ENCODE assay signal across 11 cellular contexts in genomic region chr11:117989351-117990102, GRCh38. TPM values are rescaled to one million over a fixed set of nuclear protein-coding genes. Genes with fewer than 3 reads are reported as not detected.
DNase-seq lines count a peak whose midpoint lies in the region; ATAC-seq and TF ChIP-seq lines count a peak whose summit lies in the region.
"Had no signal": no experiment of that assay in that cellular context is flagged by ENCODE, and none has a peak within 500 bp of the region (broad histone marks: within the 10 kb centered on the region; RNA-seq: fewer than 3 reads in every experiment).

No MANE protein-coding gene starts in this region.

- BruUV-seq in PC-9 (replicated peaks; lab: Mats Ljungman, UMichigan), result no TSS peak

- no peaks in the 10 kb centered on the region for H3K79me2 ChIP-seq in PC-9 (ENCODE audit: low read depth)

- CTCF ChIA-PET in activated naive CD4-positive, alpha-beta T cell treated with anti-CD3 and anti-CD28 coated beads, Interleukin-2, amount 10 ng/mL, durations not matched to agents 7 days and 5 days (lab: Charles Lee), result interaction anchor here (0.7 to 4.3 kb wide), 5 partner anchors 7 to 43 kb away, joined by 3 to 29 read pairs (median 4); no protein-coding TSS in a partner anchor
- CTCF ChIA-PET in PC-9 (lab: Charles Lee), result no interaction called here

- no peak overlapping the region for H3K4me2 ChIP-seq in PC-9

- H3K4me3 Mint-ChIP-seq in activated naive CD4-positive, alpha-beta T cell treated with anti-CD3 and anti-CD28 coated beads, Interleukin-2, amount 10 ng/mL, durations not matched to agents 7 days and 5 days, result peak overlapping the region; percentile 82
- peak overlapping the region; percentile 98 for H3K4me3 Mint-ChIP-seq in central memory CD8-positive, alpha-beta T cell

- POLR2A ChIA-PET in PC-9 (lab: Charles Lee; ENCODE audit: unreplicated experiment), result no interaction called here

- intact Hi-C loops in PC-9 (cut with micrococcal nuclease; ENCODE audit: unreplicated experiment), result no loop called here

- peak overlapping the region; percentile 46 for H3K27ac Mint-ChIP-seq in activated naive CD4-positive, alpha-beta T cell treated with anti-CD3 and anti-CD28 coated beads, Interleukin-2, amount 10 ng/mL, durations not matched to agents 7 days and 5 days
- H3K27ac Mint-ChIP-seq in central memory CD8-positive, alpha-beta T cell (ENCODE audit: low read depth), result peak overlapping the region; percentile 98
- H3K27ac Mint-ChIP-seq: progenitor cell of endocrine pancreas had no signal

- peaks cover 0 to 21% of the 10 kb centered on the region in 2 donors for H3K36me3 ChIP-seq in mucosa of rectum (ENCODE audit: control insufficient read depth in 2 of 2, insufficient read depth in 2 of 2, low read length in 2 of 2)
- H3K36me3 ChIP-seq in upper lobe of left lung, result peaks cover 0 to 2% (median under 1%) of the 10 kb centered on the region in 4 donors
- H3K36me3 ChIP-seq in PC-9 (ENCODE audit: low read depth), result no peaks in the 10 kb centered on the region

- H3K27me3 Mint-ChIP-seq in activated naive CD4-positive, alpha-beta T cell treated with anti-CD3 and anti-CD28 coated beads, Interleukin-2, amount 10 ng/mL, durations not matched to agents 7 days and 5 days, result no peaks in the 10 kb centered on the region
- H3K27me3 Mint-ChIP-seq in central memory CD8-positive, alpha-beta T cell, result no peaks in the 10 kb centered on the region

- peak overlapping the region; percentile 34 to 68 for H3K27ac ChIP-seq in mucosa of rectum (ENCODE audit: low read depth in 2 of 2, low read length in 2 of 2)
- H3K27ac ChIP-seq in upper lobe of left lung, result peak overlapping the region in 3 of 4 donors; percentile 85 to 97 (median 89)
- H3K27ac ChIP-seq in PC-9, result no peak overlapping the region
- H3K27ac ChIP-seq: GM23248 had no signal

- peaks cover 84% of the 10 kb centered on the region for H3K4me1 Mint-ChIP-seq in activated naive CD4-positive, alpha-beta T cell treated with anti-CD3 and anti-CD28 coated beads, Interleukin-2, amount 10 ng/mL, durations not matched to agents 7 days and 5 days
- peaks cover 92% of the 10 kb centered on the region for H3K4me1 Mint-ChIP-seq in central memory CD8-positive, alpha-beta T cell

- peak; percentile 14 for DNase-seq in activated naive CD4-positive, alpha-beta T cell treated with anti-CD3 and anti-CD28 coated beads, Interleukin-2, amount 10 ng/mL, durations not matched to agents 7 days and 5 days
- no peak for DNase-seq in activated naive CD4-positive, alpha-beta T cell treated with Interleukin-2 at 50 U/mL for 16 hours
- DNase-seq in central memory CD8-positive, alpha-beta T cell (ENCODE audit: low spot score in 2 of 2), result no peak
- DNase-seq in upper lobe of left lung (peak; percentile 56 to 70), PC-9 (no peak), GM19240 (ENCODE audit: insufficient read length, low spot score) (no peak)
- DNase-seq: GM23248, NCI-H2081 had no signal

- no peaks in the 10 kb centered on the region for H4K20me1 ChIP-seq in PC-9 (ENCODE audit: insufficient read depth)

- H3K9me3 Mint-ChIP-seq in activated naive CD4-positive, alpha-beta T cell treated with anti-CD3 and anti-CD28 coated beads, Interleukin-2, amount 10 ng/mL, durations not matched to agents 7 days and 5 days, result no peaks in the 10 kb centered on the region
- H3K9me3 Mint-ChIP-seq in central memory CD8-positive, alpha-beta T cell, result no peaks in the 10 kb centered on the region

- no peak overlapping the region for H2AFZ ChIP-seq in PC-9
- H2AFZ ChIP-seq: GM23248 had no signal

- TF ChIP-seq CTCF in upper lobe of left lung (IDR thresholded peaks at IDR 0.05) (no peak), PC-9 (conservative IDR thresholded peaks at IDR 0.05) (no peak)

- no peaks in the 10 kb centered on the region for H3F3A ChIP-seq in PC-9 (ENCODE audit: insufficient read depth, low read depth)

- H3K27me3 ChIP-seq in mucosa of rectum (ENCODE audit: control insufficient read depth in 2 of 2, insufficient read depth in 2 of 2, low read length in 2 of 2), result peaks cover 0 to 2% of the 10 kb centered on the region in 2 donors
- no peaks in the 10 kb centered on the region for H3K27me3 ChIP-seq in upper lobe of left lung
- peaks cover 27% of the 10 kb centered on the region; the same call in 1 of the 2 replicates for H3K27me3 ChIP-seq in PC-9 (ENCODE audit: insufficient read depth, low read depth)

- peak overlapping the region in 1 of 2 donors; percentile 61 for H3K4me3 ChIP-seq in mucosa of rectum (ENCODE audit: low read length in 2 of 2)
- peak overlapping the region in 2 of 4 donors; percentile 61 to 62 for H3K4me3 ChIP-seq in upper lobe of left lung
- H3K4me3 ChIP-seq in PC-9, result no peak overlapping the region
- H3K4me3 ChIP-seq: GM23248 had no signal

- TF ChIP-seq POLR2A in upper lobe of left lung (IDR thresholded peaks at IDR 0.05), result peak in 1 of 4 donors; percentile 61

- peaks cover 86% of the 10 kb centered on the region for H3K36me3 Mint-ChIP-seq in activated naive CD4-positive, alpha-beta T cell treated with anti-CD3 and anti-CD28 coated beads, Interleukin-2, amount 10 ng/mL, durations not matched to agents 7 days and 5 days
- peaks cover 90% of the 10 kb centered on the region for H3K36me3 Mint-ChIP-seq in central memory CD8-positive, alpha-beta T cell (ENCODE audit: insufficient read depth)

- ATAC-seq in central memory CD8-positive, alpha-beta T cell (replicated peaks; ENCODE audit: extremely low read depth, poor library complexity, severe bottlenecking), result no peak
- ATAC-seq in upper lobe of left lung (ENCODE audit: low FRiP score in 2 of 2) (peak in 1 of 2 donors; percentile 54), HG02885 (IDR thresholded peaks at IDR 0.05; ENCODE audit: poor library complexity, unreplicated experiment) (no peak)

- WGBS in upper lobe of left lung, 2 donors, result 81 to 87% methylated on average over 12 to 13 of the region's 13 CpGs

- peak overlapping the region; percentile 21 to 47 for H3K9ac ChIP-seq in mucosa of rectum (ENCODE audit: low read depth in 1 of 2, low read length in 2 of 2)
- H3K9ac ChIP-seq: GM23248 had no signal

- H3K9me2 ChIP-seq in PC-9 (ENCODE audit: insufficient read depth), result no peaks in the 10 kb centered on the region

- H3K9me3 ChIP-seq in mucosa of rectum (ENCODE audit: control insufficient read depth in 2 of 2, low read length in 2 of 2) (no peaks in the 10 kb centered on the region), upper lobe of left lung (peaks cover 0 to 3% (median 0%) of the 10 kb centered on the region in 4 donors), PC-9 (ENCODE audit: insufficient read depth, low read depth) (no peaks in the 10 kb centered on the region)

- TF ChIP-seq EP300 in upper lobe of left lung (IDR thresholded peaks at IDR 0.05), result no peak

- H3K4me1 ChIP-seq in mucosa of rectum (ENCODE audit: control insufficient read depth in 2 of 2, insufficient read depth in 2 of 2, low read length in 2 of 2) (peaks cover 9 to 10% of the 10 kb centered on the region in 2 donors), upper lobe of left lung (peaks cover 0 to 25% (median 18%) of the 10 kb centered on the region in 4 donors), PC-9 (replicated peaks; ENCODE audit: insufficient read depth) (no peaks in the 10 kb centered on the region)

RNA-seq across cellular contexts. Expression of gene IL10RA, which starts 3.3 kb away (rescaled TPM):
- 100 to 1,000 TPM in 1 of 6 donors, 10 to 100 TPM in 5; 30.7 to 139 (median 46.1) TPM for total RNA-seq in upper lobe of left lung
- not detected in 2 replicates for total RNA-seq in PC-9 (2021)
- total RNA-seq: GM23248 had no signal

Comparison
In these comparisons a context has a peak if more than half of its experiments do, and no peak if none do; other contexts are left out.
1. DNase-seq: peak in activated naive CD4-positive, alpha-beta T cell treated with anti-CD3 and anti-CD28 coated beads, Interleukin-2, amount 10 ng/mL, durations not matched to agents 7 days and 5 days (single experiment) and upper lobe of left lung (2 of 2); none in activated naive CD4-positive, alpha-beta T cell treated with Interleukin-2 at 50 U/mL for 16 hours (single experiment), central memory CD8-positive, alpha-beta T cell (0 of 2), PC-9 (0 of 2) and GM19240 (single experiment).
2. RNA of gene IL10RA, which starts 3.3 kb away (total RNA-seq): 30.7 to 139 TPM in upper lobe of left lung; not detected in PC-9; every median in the first group is over 10 times any median in the second.